In the genomic region with DNA sequence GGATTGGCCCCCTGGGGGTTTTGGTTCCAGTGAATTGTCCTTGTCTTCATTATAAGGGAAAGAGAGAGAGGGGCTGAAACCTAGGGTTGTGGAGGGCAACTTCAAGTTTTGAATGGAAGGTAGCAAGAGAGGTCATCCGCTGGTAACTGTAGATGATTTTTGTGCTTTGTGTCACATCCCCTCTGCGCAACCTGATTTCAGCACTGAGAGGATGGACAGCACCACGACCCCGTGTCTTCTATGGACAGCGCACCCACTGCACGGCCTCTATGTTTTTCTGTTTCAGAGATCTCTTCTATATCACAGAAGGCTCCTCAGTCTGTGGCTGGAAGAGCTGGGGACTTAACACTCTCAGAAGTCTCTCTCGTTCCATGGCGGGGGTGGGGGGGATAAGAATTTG, we compare ENCODE assay signal across 1 cellular context.
TF ChIP-seq lines count a peak whose summit lies in the region.

No MANE protein-coding gene starts in this region.

TF ChIP-seq in HepG2, 621 proteins besides CTCF, POLR2A, EP300 and RAD21 (continued from another document):
- TF ChIP-seq, protein P1, sequence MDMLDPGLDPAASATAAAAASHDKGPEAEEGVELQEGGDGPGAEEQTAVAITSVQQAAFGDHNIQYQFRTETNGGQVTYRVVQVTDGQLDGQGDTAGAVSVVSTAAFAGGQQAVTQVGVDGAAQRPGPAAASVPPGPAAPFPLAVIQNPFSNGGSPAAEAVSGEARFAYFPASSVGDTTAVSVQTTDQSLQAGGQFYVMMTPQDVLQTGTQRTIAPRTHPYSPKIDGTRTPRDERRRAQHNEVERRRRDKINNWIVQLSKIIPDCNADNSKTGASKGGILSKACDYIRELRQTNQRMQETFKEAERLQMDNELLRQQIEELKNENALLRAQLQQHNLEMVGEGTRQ (IDR thresholded peaks at IDR 0.05; ENCODE audit: low read depth, low read length), result no peak
- TF ChIP-seq, protein P1 (CRISPR knock-in tag; IDR thresholded peaks at IDR 0.05; ENCODE audit: borderline replicate concordance), result no peak
- TF ChIP-seq ZNF713 (CRISPR knock-in tag; IDR thresholded peaks at IDR 0.05) (no peak), GATAD1 (CRISPR knock-in tag; IDR thresholded peaks at IDR 0.05) (no peak), SRSF4 (IDR thresholded peaks at IDR 0.05; ENCODE audit: low read depth, low read length, poor library complexity, severe bottlenecking) (no peak), GZF1 (CRISPR knock-in tag; IDR thresholded peaks at IDR 0.05) (no peak), SMAD3 (CRISPR knock-in tag; IDR thresholded peaks at IDR 0.05) (no peak), GMEB1 (CRISPR knock-in tag; IDR thresholded peaks at IDR 0.05; ENCODE audit: borderline replicate concordance) (no peak), KLF11 (CRISPR knock-in tag; IDR thresholded peaks at IDR 0.05) (no peak), EHMT2 (IDR thresholded peaks at IDR 0.05; ENCODE audit: borderline replicate concordance, low read depth, low read length) (peak; percentile 80), HOXD1 (CRISPR knock-in tag; IDR thresholded peaks at IDR 0.05) (no peak), NKX3-1 (CRISPR knock-in tag; IDR thresholded peaks at IDR 0.05) (0 out of 2 replicates have a peak, but pooled peaks have one; percentile 31), REST (IDR thresholded peaks at IDR 0.05; ENCODE audit: borderline replicate concordance in 1 of 2, low read depth in 1 of 2, low read length in 2 of 2) (peak; percentile 87 to 97), RFX5 (IDR thresholded peaks at IDR 0.05; ENCODE audit: low read depth, low read length) (no peak), WIZ (CRISPR knock-in tag; IDR thresholded peaks at IDR 0.05) (peak; percentile 39; the same call in 1 of the 2 replicates), ZNF263 (CRISPR knock-in tag; IDR thresholded peaks at IDR 0.05) (no peak), GABPA (IDR thresholded peaks at IDR 0.05; ENCODE audit: low read depth, low read length) (no peak), GABPA (CRISPR knock-in tag; IDR thresholded peaks at IDR 0.05; ENCODE audit: low read depth) (no peak), MIER2 (CRISPR knock-in tag; IDR thresholded peaks at IDR 0.05) (peak; percentile 96), NFE2L2 (IDR thresholded peaks at IDR 0.05; ENCODE audit: low read length) (no peak), ZNF644 (CRISPR knock-in tag; IDR thresholded peaks at IDR 0.05; ENCODE audit: low read depth) (no peak), CENPT (CRISPR knock-in tag; IDR thresholded peaks at IDR 0.05; ENCODE audit: low read depth) (no peak), FOXK1 (CRISPR knock-in tag; IDR thresholded peaks at IDR 0.05; ENCODE audit: borderline replicate concordance, low read depth) (peak; percentile 22; the same call in 1 of the 2 replicates), RBM22 (optimal IDR thresholded peaks at IDR 0.05; ENCODE audit: low read length) (no peak), TFE3 (CRISPR knock-in tag; IDR thresholded peaks at IDR 0.05) (0 out of 2 replicates have a peak, but pooled peaks have one; percentile 29), ATF6 (CRISPR knock-in tag; conservative IDR thresholded peaks at IDR 0.05) (no peak), PHF21A (CRISPR knock-in tag; IDR thresholded peaks at IDR 0.05) (no peak), ZNF331 (CRISPR knock-in tag; IDR thresholded peaks at IDR 0.05) (no peak), ZBTB2 (CRISPR knock-in tag; IDR thresholded peaks at IDR 0.05; ENCODE audit: low read depth) (no peak)
- TF ChIP-seq, protein P2, sequence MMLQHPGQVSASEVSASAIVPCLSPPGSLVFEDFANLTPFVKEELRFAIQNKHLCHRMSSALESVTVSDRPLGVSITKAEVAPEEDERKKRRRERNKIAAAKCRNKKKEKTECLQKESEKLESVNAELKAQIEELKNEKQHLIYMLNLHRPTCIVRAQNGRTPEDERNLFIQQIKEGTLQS (CRISPR knock-in tag; IDR thresholded peaks at IDR 0.05), result no peak
- TF ChIP-seq, protein P3, sequence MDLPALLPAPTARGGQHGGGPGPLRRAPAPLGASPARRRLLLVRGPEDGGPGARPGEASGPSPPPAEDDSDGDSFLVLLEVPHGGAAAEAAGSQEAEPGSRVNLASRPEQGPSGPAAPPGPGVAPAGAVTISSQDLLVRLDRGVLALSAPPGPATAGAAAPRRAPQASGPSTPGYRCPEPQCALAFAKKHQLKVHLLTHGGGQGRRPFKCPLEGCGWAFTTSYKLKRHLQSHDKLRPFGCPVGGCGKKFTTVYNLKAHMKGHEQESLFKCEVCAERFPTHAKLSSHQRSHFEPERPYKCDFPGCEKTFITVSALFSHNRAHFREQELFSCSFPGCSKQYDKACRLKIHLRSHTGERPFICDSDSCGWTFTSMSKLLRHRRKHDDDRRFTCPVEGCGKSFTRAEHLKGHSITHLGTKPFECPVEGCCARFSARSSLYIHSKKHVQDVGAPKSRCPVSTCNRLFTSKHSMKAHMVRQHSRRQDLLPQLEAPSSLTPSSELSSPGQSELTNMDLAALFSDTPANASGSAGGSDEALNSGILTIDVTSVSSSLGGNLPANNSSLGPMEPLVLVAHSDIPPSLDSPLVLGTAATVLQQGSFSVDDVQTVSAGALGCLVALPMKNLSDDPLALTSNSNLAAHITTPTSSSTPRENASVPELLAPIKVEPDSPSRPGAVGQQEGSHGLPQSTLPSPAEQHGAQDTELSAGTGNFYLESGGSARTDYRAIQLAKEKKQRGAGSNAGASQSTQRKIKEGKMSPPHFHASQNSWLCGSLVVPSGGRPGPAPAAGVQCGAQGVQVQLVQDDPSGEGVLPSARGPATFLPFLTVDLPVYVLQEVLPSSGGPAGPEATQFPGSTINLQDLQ (CRISPR knock-in tag; IDR thresholded peaks at IDR 0.05), result no peak
TF ChIP-seq in HepG2: peak in this region for 16.
